8 cellular contexts compared by ENCODE assay signal in the genomic region with DNA sequence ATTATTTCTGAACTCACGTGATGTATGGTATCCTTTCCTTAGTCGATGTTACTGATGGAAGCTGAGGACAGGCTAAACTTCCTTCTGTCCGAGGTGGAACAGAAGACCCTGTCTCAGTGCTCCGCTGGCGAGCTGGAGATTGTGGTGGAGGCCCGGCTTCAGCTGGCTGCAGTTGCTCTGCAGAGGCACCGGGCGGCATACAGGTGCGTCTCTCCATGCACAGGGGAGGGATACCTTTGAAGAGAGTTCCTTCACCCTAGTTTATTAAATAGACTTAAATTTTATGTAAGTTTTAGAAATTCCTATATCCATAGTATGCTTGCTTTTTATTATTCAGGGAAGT.
DNase-seq lines count a peak whose midpoint lies in the region; ATAC-seq and TF ChIP-seq lines count a peak whose summit lies in the region.

No MANE protein-coding gene starts in this region.

- peaks cover 5 to 10% (median 7%) of the 10 kb centered on the region in 3 donors for H3K4me1 Mint-ChIP-seq in IgD-negative memory B cell

- H2AFZ ChIP-seq in fibroblast of lung (ENCODE audit: low read length), result peak overlapping the region; percentile 95

- peak; percentile 72 for TF ChIP-seq CTCF in VCaP (conservative IDR thresholded peaks at IDR 0.05)
- no peak for TF ChIP-seq CTCF in fibroblast of lung (conservative IDR thresholded peaks at IDR 0.05 in 1 of 2, IDR thresholded peaks at IDR 0.05 in 1 of 2; ENCODE audit: low read depth in 1 of 2, low read length in 2 of 2)

- H3K4me2 ChIP-seq in fibroblast of lung (ENCODE audit: extremely low read depth, insufficient read depth, low read length), result peak overlapping the region; percentile 92

- H3K4me3 Mint-ChIP-seq in IgD-negative memory B cell, result peak overlapping the region; percentile 75 to 93 (median 86)

- H3K9me3 Mint-ChIP-seq in IgD-negative memory B cell, result no peaks in the 10 kb centered on the region

- no peaks in the 10 kb centered on the region for H3K36me3 Mint-ChIP-seq in IgD-negative memory B cell

- peak overlapping the region in 2 of 3 donors; percentile 86 to 88 for H3K27ac Mint-ChIP-seq in IgD-negative memory B cell

- H3K79me2 ChIP-seq in fibroblast of lung (ENCODE audit: control insufficient read depth, insufficient read depth, low read length), result no peaks in the 10 kb centered on the region

- peak; percentile 78 for ATAC-seq in GM21717 (IDR thresholded peaks at IDR 0.05; ENCODE audit: unreplicated experiment)

- H3K27me3 Mint-ChIP-seq in IgD-negative memory B cell, result no peaks in the 10 kb centered on the region

- no peaks in the 10 kb centered on the region for H3K36me3 ChIP-seq in fibroblast of lung (ENCODE audit: control insufficient read depth, insufficient read depth, low read length)

- no peaks in the 10 kb centered on the region for H4K20me1 ChIP-seq in fibroblast of lung (ENCODE audit: control insufficient read depth, extremely low read depth, insufficient read depth, low read length)

- peak; percentile 2 for DNase-seq in DMS 273 (lab: John Stamatoyannopoulos, UW; ENCODE audit: unreplicated experiment)
- DNase-seq in DMS 273 treated with DMSO at 0.1 percent for 48 hours (lab: John Stamatoyannopoulos, UW), result no peak
- DNase-seq in fibroblast of lung (ENCODE audit: low read depth in 2 of 2), result no peak
- no peak for DNase-seq in epidermal melanocyte (ENCODE audit: insufficient read length, low spot score)

- H3K4me3 ChIP-seq in fibroblast of lung (replicated peaks in 1 of 4; ENCODE audit: control extremely low read depth in 1 of 4, insufficient read depth in 1 of 4, low read depth in 3 of 4, low read length in 4 of 4) (peak overlapping the region; percentile 56 to 68 (median 58)), skin epidermis (peak overlapping the region; percentile 8 to 34 (median 26))

- H3K9ac ChIP-seq in fibroblast of lung (ENCODE audit: insufficient read depth, low read length), result peak overlapping the region; percentile 40

- H3K9me3 ChIP-seq in fibroblast of lung (ENCODE audit: control insufficient read depth, insufficient read depth, low read depth, low read length), result no peaks in the 10 kb centered on the region

- H3K27ac ChIP-seq in VCaP, result peak overlapping the region; percentile 28; the same call in 1 of the 2 replicates
- peak overlapping the region; percentile 40 for H3K27ac ChIP-seq in fibroblast of lung (ENCODE audit: insufficient read depth, low read length)
- H3K27ac ChIP-seq in skin epidermis, result peak overlapping the region in 8 of 21 experiments; percentile 23 to 69 (median 57)

- no peaks in the 10 kb centered on the region for H3K4me1 ChIP-seq in fibroblast of lung (ENCODE audit: control insufficient read depth, extremely low read depth, insufficient read depth, low read length)

- H3K27me3 ChIP-seq in fibroblast of lung (ENCODE audit: control insufficient read depth, insufficient read depth, low read length), result no peaks in the 10 kb centered on the region
